In the genomic region with DNA sequence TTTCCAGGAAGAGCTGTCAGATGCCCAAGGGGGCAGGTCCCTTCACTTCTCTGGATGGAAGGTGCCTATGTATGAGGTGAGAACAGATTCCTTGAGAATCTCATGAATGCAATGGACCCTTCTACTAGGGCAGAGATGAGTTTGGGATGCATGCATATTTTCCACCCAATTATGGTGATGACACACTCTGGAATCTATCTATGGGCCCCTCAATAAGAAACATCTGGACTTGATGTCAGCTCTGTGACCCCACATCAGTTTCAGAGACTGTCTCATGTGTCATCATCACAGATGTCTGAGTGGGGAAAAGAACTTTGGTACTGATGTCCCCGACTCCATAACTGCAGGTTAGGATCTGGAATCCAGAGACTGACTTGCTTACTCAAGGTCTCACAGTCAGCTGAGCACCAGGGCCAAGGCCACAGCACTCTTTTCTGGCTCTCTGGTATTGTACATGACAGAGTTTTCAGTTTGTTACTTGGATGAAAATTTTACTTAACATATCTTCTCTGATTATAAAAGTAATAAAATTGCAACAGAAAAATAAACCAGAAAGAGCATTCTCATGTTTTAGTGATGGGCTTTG, we compare ENCODE assay signal across 27 cellular contexts.
DNase-seq lines count a peak whose midpoint lies in the region; ATAC-seq, FAIRE-seq and TF ChIP-seq lines count a peak whose summit lies in the region.
"Had no signal": no experiment of that assay in that cellular context is flagged by ENCODE, and none has a peak within 500 bp of the region (broad histone marks: within the 10 kb centered on the region; RNA-seq: fewer than 3 reads in every experiment).

No MANE protein-coding gene starts in this region.

- CTCF ChIA-PET in HepG2 (lab: Yijun Ruan, JAX; ENCODE audit: low intra/inter-chr PET ratio, low total read pairs): no interaction called here

- FAIRE-seq in HepG2 (lab: Jason Lieb, UNC): no peak
- FAIRE-seq: D721Med, GM12892, H1 had no signal

- in situ Hi-C loops in HepG2 (cut with HindIII; ENCODE audit: extremely low pct_ligation_motif_present, low pct_unique_long_range_greater_than_20kb): no loop called here

- POLR2A ChIA-PET in HepG2 (lab: Yijun Ruan, JAX): interaction anchor here (0.6 kb wide), 1 partner anchor 49 kb away, joined by 3 read pairs; no protein-coding TSS in a partner anchor

- no peak for TF ChIP-seq POLR2A in esophagus muscularis mucosa (IDR thresholded peaks at IDR 0.05; ENCODE audit: low read depth)
- TF ChIP-seq POLR2A in HepG2 (IDR thresholded peaks at IDR 0.05; ENCODE audit: insufficient read depth in 1 of 2, low read depth in 2 of 2, low read length in 2 of 2): no peak

- TF ChIP-seq EP300 in esophagus muscularis mucosa (IDR thresholded peaks at IDR 0.05): no peak
- TF ChIP-seq EP300 in HepG2 (IDR thresholded peaks at IDR 0.05; ENCODE audit: low read depth in 2 of 2, low read length in 2 of 2): no peak
- no peak for TF ChIP-seq EP300 in HepG2 (CRISPR knock-in tag; IDR thresholded peaks at IDR 0.05; ENCODE audit: borderline replicate concordance)

- intact Hi-C loops in esophagus muscularis mucosa (cut with DNase I) (no loop called here), HepG2 (cut with micrococcal nuclease; ENCODE audit: unreplicated experiment) (no loop called here), left cardiac atrium (cut with DNase I) (no loop called here)

- no peak for TF ChIP-seq RAD21 in HepG2 (CRISPR knock-in tag; IDR thresholded peaks at IDR 0.05)

- H3K36me3 ChIP-seq in esophagus muscularis mucosa (no peaks in the 10 kb centered on the region), HepG2 (replicated peaks in 1 of 2; ENCODE audit: control insufficient read depth in 1 of 2, insufficient read depth in 2 of 2, low read length in 2 of 2) (no peaks in the 10 kb centered on the region)
- H3K36me3 ChIP-seq: BLaER1 had no signal

- no peak overlapping the region for H3K4me2 ChIP-seq in HepG2 (ENCODE audit: low read depth, low read length)
- H3K4me2 ChIP-seq: BLaER1 had no signal

- H3K79me2 ChIP-seq in HepG2 (ENCODE audit: insufficient read depth, low read length): no peaks in the 10 kb centered on the region

- H3K9me3 ChIP-seq in esophagus muscularis mucosa (no peaks in the 10 kb centered on the region), HepG2 (ENCODE audit: low read length) (no peaks in the 10 kb centered on the region)
- H3K9me3 ChIP-seq: BLaER1 had no signal

- peaks cover 9% of the 10 kb centered on the region for H3K4me1 Mint-ChIP-seq in activated naive CD8-positive, alpha-beta T cell treated with anti-CD3 and anti-CD28 coated beads, Interleukin-2, amount 50 U/mL, for 24 hours
- no peaks in the 10 kb centered on the region for H3K4me1 Mint-ChIP-seq in activated naive CD8-positive, alpha-beta T cell treated with anti-CD3 and anti-CD28 coated beads for 36 hours
- H3K4me1 Mint-ChIP-seq: CD8-positive, alpha-beta memory T cell; IgD-negative memory B cell had no signal

- no peak overlapping the region for H2AFZ ChIP-seq in HepG2 (ENCODE audit: low read length)

- TF ChIP-seq CTCF in esophagus muscularis mucosa (IDR thresholded peaks at IDR 0.05) (no peak), HepG2 (CRISPR knock-in tag; IDR thresholded peaks at IDR 0.05) (no peak)

- no peaks in the 10 kb centered on the region for H3K9me3 Mint-ChIP-seq in activated naive CD8-positive, alpha-beta T cell treated with anti-CD3 and anti-CD28 coated beads, Interleukin-2, amount 50 U/mL, for 24 hours
- H3K9me3 Mint-ChIP-seq in activated naive CD8-positive, alpha-beta T cell treated with anti-CD3 and anti-CD28 coated beads for 36 hours: no peaks in the 10 kb centered on the region
- H3K9me3 Mint-ChIP-seq: CD8-positive, alpha-beta memory T cell; HFFc6 had no signal

- H3K4me3 ChIP-seq in esophagus muscularis mucosa (no peak overlapping the region), HepG2 (replicated peaks in 1 of 3; ENCODE audit: insufficient read depth in 1 of 3, low read depth in 2 of 3, low read length in 3 of 3) (no peak overlapping the region)
- H3K4me3 ChIP-seq: BLaER1 had no signal

- no peaks in the 10 kb centered on the region for H3K36me3 Mint-ChIP-seq in activated naive CD8-positive, alpha-beta T cell treated with anti-CD3 and anti-CD28 coated beads, Interleukin-2, amount 50 U/mL, for 24 hours (ENCODE audit: low read depth)
- no peaks in the 10 kb centered on the region for H3K36me3 Mint-ChIP-seq in activated naive CD8-positive, alpha-beta T cell treated with anti-CD3 and anti-CD28 coated beads for 36 hours
- H3K36me3 Mint-ChIP-seq: IgD-negative memory B cell had no signal

- ATAC-seq in activated naive CD8-positive, alpha-beta T cell treated with anti-CD3 and anti-CD28 coated beads, Interleukin-2, amount 50 U/mL, for 24 hours: peak; percentile 20
- peak; percentile 49; the same call in 2 of the 3 replicates for ATAC-seq in HepG2
- ATAC-seq in HG02623 (IDR thresholded peaks at IDR 0.05; ENCODE audit: unreplicated experiment): no peak
- ATAC-seq in left cardiac atrium: no peak
- ATAC-seq: SK-N-SH treated with all-trans-retinoic acid at 6 μM for 48 hours had no signal

- H3K27me3 Mint-ChIP-seq in activated naive CD8-positive, alpha-beta T cell treated with anti-CD3 and anti-CD28 coated beads, Interleukin-2, amount 50 U/mL, for 24 hours: no peaks in the 10 kb centered on the region
- H3K27me3 Mint-ChIP-seq in activated naive CD8-positive, alpha-beta T cell treated with anti-CD3 and anti-CD28 coated beads for 36 hours: no peaks in the 10 kb centered on the region
- H3K27me3 Mint-ChIP-seq: CD8-positive, alpha-beta memory T cell had no signal

- no TSS peak for BruUV-seq in HepG2 (replicated peaks; lab: Mats Ljungman, UMichigan)

- peaks cover 0 to 27% (median 2%) of the 10 kb centered on the region in 4 donors for H3K4me1 ChIP-seq in esophagus muscularis mucosa
- H3K4me1 ChIP-seq in HepG2 (ENCODE audit: insufficient read depth, low read length): no peaks in the 10 kb centered on the region
- H3K4me1 ChIP-seq: BLaER1 had no signal

- H4K20me1 ChIP-seq in HepG2 (ENCODE audit: insufficient read depth, low read length): no peaks in the 10 kb centered on the region
- H4K20me1 ChIP-seq: BLaER1 had no signal

- 80% methylated on average over 1 of the region's 1 CpG for WGBS in esophagus muscularis mucosa
- 25% methylated on average over 1 of the region's 1 CpG for WGBS in HepG2 (ENCODE audit: low lambda C conversion rate)

- H3K27me3 ChIP-seq in esophagus muscularis mucosa (no peaks in the 10 kb centered on the region), HepG2 (ENCODE audit: control insufficient read depth in 1 of 2, insufficient read depth in 2 of 2, low read length in 2 of 2) (no peaks in the 10 kb centered on the region)
- H3K27me3 ChIP-seq: BLaER1 had no signal

- no peak overlapping the region for H3K9ac ChIP-seq in HepG2 (ENCODE audit: insufficient read depth, low read depth, low read length)
- H3K9ac ChIP-seq: BLaER1 had no signal

- H3K27ac ChIP-seq in esophagus muscularis mucosa (replicated peaks in 1 of 4): no peak overlapping the region
- no peak overlapping the region for H3K27ac ChIP-seq in HepG2 (ENCODE audit: extremely low read length, insufficient read depth, low read length)
- H3K27ac ChIP-seq: 22Rv1, BLaER1 had no signal

- no peak overlapping the region for H3K27ac Mint-ChIP-seq in activated naive CD8-positive, alpha-beta T cell treated with anti-CD3 and anti-CD28 coated beads, Interleukin-2, amount 50 U/mL, for 24 hours
- no peak overlapping the region for H3K27ac Mint-ChIP-seq in activated naive CD8-positive, alpha-beta T cell treated with anti-CD3 and anti-CD28 coated beads for 36 hours
- H3K27ac Mint-ChIP-seq: HFFc6, IgD-negative memory B cell had no signal

- no peak overlapping the region for H3K4me3 Mint-ChIP-seq in activated naive CD8-positive, alpha-beta T cell treated with anti-CD3 and anti-CD28 coated beads, Interleukin-2, amount 50 U/mL, for 24 hours
- H3K4me3 Mint-ChIP-seq in activated naive CD8-positive, alpha-beta T cell treated with anti-CD3 and anti-CD28 coated beads for 36 hours: no peak overlapping the region
- H3K4me3 Mint-ChIP-seq: CD8-positive, alpha-beta memory T cell; HFFc6; IgD-negative memory B cell had no signal

- DNase-seq in activated naive CD8-positive, alpha-beta T cell treated with anti-CD3 and anti-CD28 coated beads, Interleukin-2, amount 50 U/mL, for 24 hours: no peak
- DNase-seq in activated naive CD8-positive, alpha-beta T cell treated with anti-CD3 and anti-CD28 coated beads for 36 hours: no peak
- peak; percentile 77 for DNase-seq in esophagus muscularis mucosa (ENCODE audit: extremely low spot score)
- DNase-seq in HepG2 (ENCODE audit: low spot score): no peak
- DNase-seq in DMS79 (lab: John Stamatoyannopoulos, UW): no peak
- no peak for DNase-seq in amygdala (lab: John Stamatoyannopoulos, UW)
- no peak for DNase-seq in left cardiac atrium
- DNase-seq: CD8-positive, alpha-beta memory T cell; DMS79 treated with DMSO at 0.1 percent for 48 hours; GDM1; HFFc6; Kasumi-1; NCI-H1105 treated with DMSO at 0.1 percent for 48 hours; NCI-H1694 treated with DMSO at 0.1 percent for 48 hours; NCI-H2107; NCI-H226; NCI-H526 treated with DMSO at 0.1 percent for 48 hours; NK-92 treated with Interleukin-12 subunit alpha and Interleukin-12 subunit beta, amount 100 ng/mL, for 24 hours; SHP77 treated with DMSO at 0.1 percent for 48 hours had no signal

TF ChIP-seq in HepG2, 621 proteins besides CTCF, POLR2A, EP300 and RAD21 (continues in another document):
- TF ChIP-seq ZNF44 (CRISPR knock-in tag; IDR thresholded peaks at IDR 0.05) (no peak), KDM5B (CRISPR knock-in tag; IDR thresholded peaks at IDR 0.05; ENCODE audit: borderline replicate concordance) (no peak), RXRB (CRISPR knock-in tag; IDR thresholded peaks at IDR 0.05; ENCODE audit: borderline replicate concordance) (no peak), ZNF678 (CRISPR knock-in tag; IDR thresholded peaks at IDR 0.05) (no peak)
- TF ChIP-seq, protein P1, sequence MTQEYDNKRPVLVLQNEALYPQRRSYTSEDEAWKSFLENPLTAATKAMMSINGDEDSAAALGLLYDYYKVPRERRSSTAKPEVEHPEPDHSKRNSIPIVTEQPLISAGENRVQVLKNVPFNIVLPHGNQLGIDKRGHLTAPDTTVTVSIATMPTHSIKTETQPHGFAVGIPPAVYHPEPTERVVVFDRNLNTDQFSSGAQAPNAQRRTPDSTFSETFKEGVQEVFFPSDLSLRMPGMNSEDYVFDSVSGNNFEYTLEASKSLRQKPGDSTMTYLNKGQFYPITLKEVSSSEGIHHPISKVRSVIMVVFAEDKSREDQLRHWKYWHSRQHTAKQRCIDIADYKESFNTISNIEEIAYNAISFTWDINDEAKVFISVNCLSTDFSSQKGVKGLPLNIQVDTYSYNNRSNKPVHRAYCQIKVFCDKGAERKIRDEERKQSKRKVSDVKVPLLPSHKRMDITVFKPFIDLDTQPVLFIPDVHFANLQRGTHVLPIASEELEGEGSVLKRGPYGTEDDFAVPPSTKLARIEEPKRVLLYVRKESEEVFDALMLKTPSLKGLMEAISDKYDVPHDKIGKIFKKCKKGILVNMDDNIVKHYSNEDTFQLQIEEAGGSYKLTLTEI (CRISPR knock-in tag; conservative IDR thresholded peaks at IDR 0.05): no peak
- TF ChIP-seq, protein P2, sequence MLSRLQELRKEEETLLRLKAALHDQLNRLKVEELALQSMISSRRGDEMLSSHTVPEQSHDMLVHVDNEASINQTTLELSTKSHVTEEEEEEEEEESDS (CRISPR knock-in tag; IDR thresholded peaks at IDR 0.05; ENCODE audit: borderline replicate concordance): no peak

Comparison
In these comparisons a context has a peak if more than half of its experiments do, and no peak if none do; other contexts are left out.
1. ATAC-seq: peak in activated naive CD8-positive, alpha-beta T cell treated with anti-CD3 and anti-CD28 coated beads, Interleukin-2, amount 50 U/mL, for 24 hours (single experiment) and HepG2 (single experiment); none in HG02623 (single experiment) and left cardiac atrium (0 of 2).